In the genomic region with DNA sequence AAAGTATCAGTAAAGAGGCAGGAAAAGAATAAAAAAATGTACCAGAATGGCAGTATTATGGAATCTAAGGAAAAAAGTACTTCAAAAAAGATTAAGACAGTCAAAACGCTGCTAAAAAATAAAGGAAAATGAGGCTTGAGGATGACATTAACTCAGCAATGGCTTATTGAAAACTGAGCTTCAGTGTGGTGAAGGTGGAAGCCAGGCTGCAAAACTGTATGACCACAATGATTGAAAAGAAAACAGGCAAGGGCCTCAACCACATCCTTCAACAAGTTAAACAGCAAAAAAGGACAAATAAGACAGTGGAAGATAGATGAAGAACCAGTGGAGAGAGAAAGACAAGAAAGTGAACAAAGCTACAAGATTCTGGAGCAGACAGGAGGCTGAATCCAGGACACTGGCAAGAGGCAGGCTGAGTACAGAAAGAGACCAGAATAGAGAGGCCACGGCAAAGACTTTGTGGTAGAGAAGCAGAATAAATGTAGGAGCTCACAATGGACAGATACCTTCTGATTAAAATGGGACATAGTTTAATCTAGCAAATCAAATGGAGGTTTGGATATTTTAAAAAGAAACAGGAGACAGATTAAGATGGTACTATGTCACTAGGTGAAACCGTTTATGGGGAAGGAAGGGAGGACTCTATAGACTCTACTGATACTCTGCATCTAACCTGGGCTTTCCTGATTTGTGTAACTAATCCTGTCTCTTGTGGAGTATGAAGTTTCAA, we compare ENCODE assay signal across 8 cellular contexts.
DNase-seq lines count a peak whose midpoint lies in the region; ATAC-seq and TF ChIP-seq lines count a peak whose summit lies in the region.

No MANE protein-coding gene starts in this region.

- no peak overlapping the region for H2AFZ ChIP-seq in PC-9

- TF ChIP-seq CTCF in PC-9 (conservative IDR thresholded peaks at IDR 0.05) = no peak
- no peak for TF ChIP-seq CTCF in lung (IDR thresholded peaks at IDR 0.05; ENCODE audit: control extremely low read depth, extremely low read depth)

- H3K9me2 ChIP-seq in PC-9 (ENCODE audit: insufficient read depth) = no peaks in the 10 kb centered on the region

- H3K36me3 ChIP-seq in PC-9 (ENCODE audit: low read depth) (peaks cover 9% of the 10 kb centered on the region; the same call in 1 of the 2 replicates), lung (ENCODE audit: control insufficient read depth in 2 of 2, insufficient read depth in 2 of 2, low read length in 2 of 2) (peaks cover 14 to 17% of the 10 kb centered on the region in 2 donors)

- no peak overlapping the region for H3K4me3 ChIP-seq in PC-9
- H3K4me3 ChIP-seq in lung = no peak overlapping the region

- POLR2A ChIA-PET in PC-9 (lab: Charles Lee; ENCODE audit: unreplicated experiment) = interaction anchor here (0.6 kb wide), 1 partner anchor 34 kb away, joined by 8 read pairs; no protein-coding TSS in a partner anchor

- H4K20me1 ChIP-seq in PC-9 (ENCODE audit: insufficient read depth) = no peaks in the 10 kb centered on the region

- ATAC-seq in GM18867 (IDR thresholded peaks at IDR 0.05; ENCODE audit: unreplicated experiment) = peak; percentile 78
- ATAC-seq in GM21723 (IDR thresholded peaks at IDR 0.05; ENCODE audit: unreplicated experiment) = peak; percentile 66
- ATAC-seq in lung (ENCODE audit: insufficient read depth, low FRiP score) = no peak
- no peak for ATAC-seq in left lobe of liver
- ATAC-seq in HG03045 (IDR thresholded peaks at IDR 0.05; ENCODE audit: unreplicated experiment) = no peak

- 72 to 87% methylated on average over 3 of the region's 3 CpGs for WGBS in lung, 2 donors

- peaks cover 26% of the 10 kb centered on the region; the same call in 1 of the 2 replicates for H3F3A ChIP-seq in PC-9 (ENCODE audit: insufficient read depth, low read depth)

- H3K27me3 ChIP-seq in PC-9 (ENCODE audit: insufficient read depth, low read depth) = no peaks in the 10 kb centered on the region
- no peaks in the 10 kb centered on the region for H3K27me3 ChIP-seq in lung (ENCODE audit: control insufficient read depth, insufficient read depth)

- DNase-seq in PC-9 (no peak), lung (ENCODE audit: low spot score) (no peak), middle frontal gyrus (ENCODE audit: extremely low spot score, low spot score) (no peak), left lobe of liver (ENCODE audit: low spot score) (no peak), NCI-H146 (lab: John Stamatoyannopoulos, UW) (no peak)

- peak overlapping the region; percentile 23; the same call in 1 of the 2 replicates for H3K4me2 ChIP-seq in PC-9

- peak overlapping the region; percentile 60 for H3K27ac ChIP-seq in PC-9
- H3K27ac ChIP-seq in lung (ENCODE audit: low read depth in 1 of 2, low read length in 1 of 2) = peak overlapping the region; percentile 20 to 70

- 0 out of 2 replicates have a peak, but pooled peaks cover 3% of the 10 kb centered on the region for H3K79me2 ChIP-seq in PC-9 (ENCODE audit: low read depth)

- BruUV-seq in PC-9 (replicated peaks; lab: Mats Ljungman, UMichigan) = no TSS peak

- no peaks in the 10 kb centered on the region for H3K9me3 ChIP-seq in PC-9 (ENCODE audit: insufficient read depth, low read depth)
- H3K9me3 ChIP-seq in lung (ENCODE audit: control insufficient read depth in 2 of 2, insufficient read depth in 1 of 2, low read length in 1 of 2) = no peaks in the 10 kb centered on the region

- CTCF ChIA-PET in PC-9 (lab: Charles Lee) = interaction anchor here (0.6 to 1.2 kb wide), 4 partner anchors 12 to 305 kb away, joined by 3 to 22 read pairs (median 3); no protein-coding TSS in a partner anchor

- peaks cover 29% of the 10 kb centered on the region for H3K4me1 ChIP-seq in PC-9 (replicated peaks; ENCODE audit: insufficient read depth)
- H3K4me1 ChIP-seq in lung (ENCODE audit: control insufficient read depth in 2 of 2, insufficient read depth in 2 of 2, low read length in 2 of 2) = peaks cover 0 to 7% of the 10 kb centered on the region in 2 donors

- intact Hi-C loops in PC-9 (cut with micrococcal nuclease; ENCODE audit: unreplicated experiment) = loop anchor here (1.0 kb wide), 3 partner anchors 62 to 185 kb away; no protein-coding TSS in a partner anchor

Comparison
In these comparisons a context has a peak if more than half of its experiments do, and no peak if none do; other contexts are left out.
1. ATAC-seq: peak in GM18867 (single experiment) and GM21723 (single experiment); none in lung (single experiment), left lobe of liver (single experiment) and HG03045 (single experiment).